In genomic region chr18:269480-270090, GRCh38 we compare ENCODE assay signal across 1 cellular context.
TF ChIP-seq lines count a peak whose summit lies in the region.

No MANE protein-coding gene starts in this region.

TF ChIP-seq in K562, 482 proteins besides CTCF, POLR2A, EP300 and RAD21 (continued from another document):
- TF ChIP-seq NFIX (CRISPR knock-in tag; IDR thresholded peaks at IDR 0.05; ENCODE audit: low read depth) (no peak), CEBPG (CRISPR knock-in tag; IDR thresholded peaks at IDR 0.05) (no peak), CEBPG (tag; conservative IDR thresholded peaks at IDR 0.05 in 1 of 2, IDR thresholded peaks at IDR 0.05 in 1 of 2) (peak in 1 of 2 experiments; percentile 46; a peak in 1 of 4 replicates), CEBPB (tag; IDR thresholded peaks at IDR 0.05) (peak; percentile 80), HMG20B (CRISPR knock-in tag; IDR thresholded peaks at IDR 0.05) (no peak)
TF ChIP-seq in K562: peak in this region for 2.
